1 cellular context compared by ENCODE assay signal in genomic region chr19:18290250-18291018, GRCh38.
TF ChIP-seq lines count a peak whose summit lies in the region.

No MANE protein-coding gene starts in this region.

TF ChIP-seq in HEK293, 187 proteins besides CTCF, POLR2A, EP300 and RAD21 (continued from another document):
- TF ChIP-seq ZBTB10 (tag by site-specific recombination; IDR thresholded peaks at IDR 0.05) (peak; percentile 14; the same call in 1 of the 2 replicates), ZNF416 (tag by site-specific recombination; IDR thresholded peaks at IDR 0.05) (no peak)
